2 cellular contexts compared by ENCODE assay signal in the genomic region with DNA sequence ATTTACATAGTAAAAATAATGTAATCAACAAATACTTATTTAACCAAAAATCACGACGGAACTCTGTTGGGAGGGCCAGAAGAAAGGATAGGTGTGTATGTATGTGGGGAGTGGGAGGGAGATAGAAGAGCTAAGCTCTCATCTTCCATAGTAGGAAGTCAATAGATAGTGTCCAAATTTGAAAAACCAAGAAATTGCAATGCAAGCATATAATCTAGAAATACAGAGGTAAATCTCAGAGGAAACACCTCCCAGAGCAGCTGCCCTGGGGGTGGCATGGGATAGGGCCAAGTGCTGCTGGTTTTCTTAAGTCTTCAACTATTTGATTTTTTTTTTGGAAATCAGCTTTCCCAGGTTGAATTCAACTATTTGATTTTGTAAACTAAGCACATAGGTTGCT.
A peak's percentile ranks its signal among the peaks of the same experiment; 100 is the strongest.
TF ChIP-seq lines count a peak whose summit lies in the region.

No MANE protein-coding gene starts in this region.

TF ChIP-seq in HepG2, 621 proteins besides CTCF, POLR2A, EP300 and RAD21:
- TF ChIP-seq MAFK (conservative IDR thresholded peaks at IDR 0.05 in 1 of 2, IDR thresholded peaks at IDR 0.05 in 1 of 2; ENCODE audit: low read length in 2 of 2) (peak; percentile 54 to 72), MAFF (IDR thresholded peaks at IDR 0.05; ENCODE audit: low read depth, low read length) (peak; percentile 42), RXRB (CRISPR knock-in tag; IDR thresholded peaks at IDR 0.05; ENCODE audit: borderline replicate concordance) (no peak)

TF ChIP-seq in WTC11, 78 proteins besides CTCF, POLR2A, EP300 and RAD21:
- TF ChIP-seq, protein P1, sequence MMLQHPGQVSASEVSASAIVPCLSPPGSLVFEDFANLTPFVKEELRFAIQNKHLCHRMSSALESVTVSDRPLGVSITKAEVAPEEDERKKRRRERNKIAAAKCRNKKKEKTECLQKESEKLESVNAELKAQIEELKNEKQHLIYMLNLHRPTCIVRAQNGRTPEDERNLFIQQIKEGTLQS (CRISPR knock-in tag; conservative IDR thresholded peaks at IDR 0.05): no peak
- TF ChIP-seq, protein P2, sequence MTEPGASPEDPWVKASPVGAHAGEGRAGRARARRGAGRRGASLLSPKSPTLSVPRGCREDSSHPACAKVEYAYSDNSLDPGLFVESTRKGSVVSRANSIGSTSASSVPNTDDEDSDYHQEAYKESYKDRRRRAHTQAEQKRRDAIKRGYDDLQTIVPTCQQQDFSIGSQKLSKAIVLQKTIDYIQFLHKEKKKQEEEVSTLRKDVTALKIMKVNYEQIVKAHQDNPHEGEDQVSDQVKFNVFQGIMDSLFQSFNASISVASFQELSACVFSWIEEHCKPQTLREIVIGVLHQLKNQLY (CRISPR knock-in tag; IDR thresholded peaks at IDR 0.05): no peak
- no peak for TF ChIP-seq ZNF396 (CRISPR knock-in tag; IDR thresholded peaks at IDR 0.05; ENCODE audit: borderline replicate concordance)
- TF ChIP-seq, protein P3, sequence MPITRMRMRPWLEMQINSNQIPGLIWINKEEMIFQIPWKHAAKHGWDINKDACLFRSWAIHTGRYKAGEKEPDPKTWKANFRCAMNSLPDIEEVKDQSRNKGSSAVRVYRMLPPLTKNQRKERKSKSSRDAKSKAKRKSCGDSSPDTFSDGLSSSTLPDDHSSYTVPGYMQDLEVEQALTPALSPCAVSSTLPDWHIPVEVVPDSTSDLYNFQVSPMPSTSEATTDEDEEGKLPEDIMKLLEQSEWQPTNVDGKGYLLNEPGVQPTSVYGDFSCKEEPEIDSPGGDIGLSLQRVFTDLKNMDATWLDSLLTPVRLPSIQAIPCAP (CRISPR knock-in tag; IDR thresholded peaks at IDR 0.05): no peak
- TF ChIP-seq, protein P4, sequence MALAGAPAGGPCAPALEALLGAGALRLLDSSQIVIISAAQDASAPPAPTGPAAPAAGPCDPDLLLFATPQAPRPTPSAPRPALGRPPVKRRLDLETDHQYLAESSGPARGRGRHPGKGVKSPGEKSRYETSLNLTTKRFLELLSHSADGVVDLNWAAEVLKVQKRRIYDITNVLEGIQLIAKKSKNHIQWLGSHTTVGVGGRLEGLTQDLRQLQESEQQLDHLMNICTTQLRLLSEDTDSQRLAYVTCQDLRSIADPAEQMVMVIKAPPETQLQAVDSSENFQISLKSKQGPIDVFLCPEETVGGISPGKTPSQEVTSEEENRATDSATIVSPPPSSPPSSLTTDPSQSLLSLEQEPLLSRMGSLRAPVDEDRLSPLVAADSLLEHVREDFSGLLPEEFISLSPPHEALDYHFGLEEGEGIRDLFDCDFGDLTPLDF (CRISPR knock-in tag; IDR thresholded peaks at IDR 0.05): no peak
- TF ChIP-seq, protein P5, sequence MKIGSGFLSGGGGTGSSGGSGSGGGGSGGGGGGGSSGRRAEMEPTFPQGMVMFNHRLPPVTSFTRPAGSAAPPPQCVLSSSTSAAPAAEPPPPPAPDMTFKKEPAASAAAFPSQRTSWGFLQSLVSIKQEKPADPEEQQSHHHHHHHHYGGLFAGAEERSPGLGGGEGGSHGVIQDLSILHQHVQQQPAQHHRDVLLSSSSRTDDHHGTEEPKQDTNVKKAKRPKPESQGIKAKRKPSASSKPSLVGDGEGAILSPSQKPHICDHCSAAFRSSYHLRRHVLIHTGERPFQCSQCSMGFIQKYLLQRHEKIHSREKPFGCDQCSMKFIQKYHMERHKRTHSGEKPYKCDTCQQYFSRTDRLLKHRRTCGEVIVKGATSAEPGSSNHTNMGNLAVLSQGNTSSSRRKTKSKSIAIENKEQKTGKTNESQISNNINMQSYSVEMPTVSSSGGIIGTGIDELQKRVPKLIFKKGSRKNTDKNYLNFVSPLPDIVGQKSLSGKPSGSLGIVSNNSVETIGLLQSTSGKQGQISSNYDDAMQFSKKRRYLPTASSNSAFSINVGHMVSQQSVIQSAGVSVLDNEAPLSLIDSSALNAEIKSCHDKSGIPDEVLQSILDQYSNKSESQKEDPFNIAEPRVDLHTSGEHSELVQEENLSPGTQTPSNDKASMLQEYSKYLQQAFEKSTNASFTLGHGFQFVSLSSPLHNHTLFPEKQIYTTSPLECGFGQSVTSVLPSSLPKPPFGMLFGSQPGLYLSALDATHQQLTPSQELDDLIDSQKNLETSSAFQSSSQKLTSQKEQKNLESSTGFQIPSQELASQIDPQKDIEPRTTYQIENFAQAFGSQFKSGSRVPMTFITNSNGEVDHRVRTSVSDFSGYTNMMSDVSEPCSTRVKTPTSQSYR (CRISPR knock-in tag; IDR thresholded peaks at IDR 0.05): no peak
